In genomic region chr5:128538249-128539037, GRCh38 we compare ENCODE assay signal across 9 cellular contexts. TPM values are rescaled to one million over a fixed set of nuclear protein-coding genes. Genes with fewer than 3 reads are reported as not detected.
DNase-seq lines count a peak whose midpoint lies in the region; ATAC-seq and TF ChIP-seq lines count a peak whose summit lies in the region.
"Had no signal": no experiment of that assay in that cellular context is flagged by ENCODE, and none has a peak within 500 bp of the region (broad histone marks: within the 10 kb centered on the region; RNA-seq: fewer than 3 reads in every experiment).

No MANE protein-coding gene starts in this region.

- peaks cover 2% of the 10 kb centered on the region; the same call in 1 of the 2 replicates for H3K4me1 ChIP-seq in iPS DF 6.9 (ENCODE audit: control insufficient read depth, insufficient read depth, low read length)

- POLR2A ChIA-PET in WTC11 (lab: Charles Lee): interaction anchor here (0.7 to 1.0 kb wide), 2 partner anchors 26 to 455 kb away, joined by 3 read pairs; no protein-coding TSS in a partner anchor

- DNase-seq in NCI-H524 (lab: John Stamatoyannopoulos, UW): peak; percentile 68 to 69
- no peak for DNase-seq in NCI-H524 treated with DMSO at 0.1 percent for 48 hours (lab: John Stamatoyannopoulos, UW)
- peak; percentile 84 for DNase-seq in WTC11 (ENCODE audit: low spot score)
- peak; percentile 50 for DNase-seq in iPS DF 6.9 (ENCODE audit: low read depth, low spot score)
- peak; percentile 68 for DNase-seq in skeletal muscle cell (ENCODE audit: low read depth)
- DNase-seq in SIG-M5 (lab: John Stamatoyannopoulos, UW): no peak
- no peak for DNase-seq in SHP77 (lab: John Stamatoyannopoulos, UW)

- ATAC-seq in WTC11 (peak; percentile 71), GM19455 (IDR thresholded peaks at IDR 0.05; ENCODE audit: unreplicated experiment) (no peak)
- ATAC-seq: CD8-positive, alpha-beta T cell had no signal

- H3K4me3 ChIP-seq in iPS DF 6.9 (ENCODE audit: low read length) (peak overlapping the region; percentile 68; the same call in 1 of the 2 replicates), skeletal muscle cell (ENCODE audit: low read depth, low read length) (peak overlapping the region; percentile 79)

- no peak overlapping the region for H3K27ac Mint-ChIP-seq in WTC11
- H3K27ac Mint-ChIP-seq: CD8-positive, alpha-beta T cell had no signal

- H3K9me3 Mint-ChIP-seq in WTC11: peaks cover 5% of the 10 kb centered on the region

- H3K36me3 ChIP-seq in iPS DF 6.9 (ENCODE audit: control insufficient read depth, insufficient read depth, low read length): no peaks in the 10 kb centered on the region

- H3K27me3 Mint-ChIP-seq in WTC11 (ENCODE audit: low read depth): peaks cover 50% of the 10 kb centered on the region

- no peaks in the 10 kb centered on the region for H3K9me3 ChIP-seq in iPS DF 6.9 (ENCODE audit: control insufficient read depth, insufficient read depth, low read length)

- no CpG with 5 or more reads among the region's 65 CpGs for WGBS in iPS DF 6.9 (ENCODE audit: insufficient coverage, insufficient read length)

- H3K4me1 Mint-ChIP-seq in WTC11: peaks cover 19% of the 10 kb centered on the region

- no peak overlapping the region for H3K27ac ChIP-seq in iPS DF 6.9 (ENCODE audit: low read length)

- CTCF ChIA-PET in WTC11 (lab: Charles Lee): interaction anchor here (1.4 kb wide), 2 partner anchors 8 to 136 kb away, joined by 3 read pairs; no protein-coding TSS in a partner anchor

- H3K27me3 ChIP-seq in iPS DF 6.9 (ENCODE audit: control insufficient read depth, insufficient read depth, low read length): peaks cover 16% of the 10 kb centered on the region; the same call in 1 of the 2 replicates

- TF ChIP-seq CTCF in WTC11 (IDR thresholded peaks at IDR 0.05): no peak

- peaks cover 9% of the 10 kb centered on the region; the same call in 1 of the 2 replicates for H3K36me3 Mint-ChIP-seq in WTC11
- H3K36me3 Mint-ChIP-seq: CD8-positive, alpha-beta T cell had no signal

- peak overlapping the region; percentile 74 for H3K4me3 Mint-ChIP-seq in WTC11
- H3K4me3 Mint-ChIP-seq: CD8-positive, alpha-beta T cell had no signal

TF ChIP-seq in WTC11, 78 proteins besides CTCF, POLR2A, EP300 and RAD21:
- TF ChIP-seq ZNF263 (CRISPR knock-in tag; IDR thresholded peaks at IDR 0.05; ENCODE audit: low read depth) (0 out of 2 replicates have a peak, but pooled peaks have one; percentile 3), NFYB (CRISPR knock-in tag; conservative IDR thresholded peaks at IDR 0.05; ENCODE audit: low read depth) (no peak), MAX (CRISPR knock-in tag; IDR thresholded peaks at IDR 0.05) (peak; percentile 33; the same call in 1 of the 2 replicates), SOX15 (CRISPR knock-in tag; IDR thresholded peaks at IDR 0.05) (no peak), ZMAT4 (CRISPR knock-in tag; IDR thresholded peaks at IDR 0.05) (no peak), FOXK1 (CRISPR knock-in tag; IDR thresholded peaks at IDR 0.05) (peak; percentile 39; the same call in 1 of the 2 replicates), ZNF121 (CRISPR knock-in tag; IDR thresholded peaks at IDR 0.05) (peak; percentile 60; the same call in 1 of the 2 replicates), SMAD4 (CRISPR knock-in tag; IDR thresholded peaks at IDR 0.05) (0 out of 2 replicates have a peak, but pooled peaks have one; percentile 73), USF1 (CRISPR knock-in tag; IDR thresholded peaks at IDR 0.05) (0 out of 2 replicates have a peak, but pooled peaks have one; percentile 12), HMGA2 (CRISPR knock-in tag; IDR thresholded peaks at IDR 0.05) (peak; percentile 17; the same call in 1 of the 2 replicates), AFF4 (CRISPR knock-in tag; IDR thresholded peaks at IDR 0.05; ENCODE audit: borderline replicate concordance) (0 out of 2 replicates have a peak, but pooled peaks have one; percentile 36)
- TF ChIP-seq, protein P1, sequence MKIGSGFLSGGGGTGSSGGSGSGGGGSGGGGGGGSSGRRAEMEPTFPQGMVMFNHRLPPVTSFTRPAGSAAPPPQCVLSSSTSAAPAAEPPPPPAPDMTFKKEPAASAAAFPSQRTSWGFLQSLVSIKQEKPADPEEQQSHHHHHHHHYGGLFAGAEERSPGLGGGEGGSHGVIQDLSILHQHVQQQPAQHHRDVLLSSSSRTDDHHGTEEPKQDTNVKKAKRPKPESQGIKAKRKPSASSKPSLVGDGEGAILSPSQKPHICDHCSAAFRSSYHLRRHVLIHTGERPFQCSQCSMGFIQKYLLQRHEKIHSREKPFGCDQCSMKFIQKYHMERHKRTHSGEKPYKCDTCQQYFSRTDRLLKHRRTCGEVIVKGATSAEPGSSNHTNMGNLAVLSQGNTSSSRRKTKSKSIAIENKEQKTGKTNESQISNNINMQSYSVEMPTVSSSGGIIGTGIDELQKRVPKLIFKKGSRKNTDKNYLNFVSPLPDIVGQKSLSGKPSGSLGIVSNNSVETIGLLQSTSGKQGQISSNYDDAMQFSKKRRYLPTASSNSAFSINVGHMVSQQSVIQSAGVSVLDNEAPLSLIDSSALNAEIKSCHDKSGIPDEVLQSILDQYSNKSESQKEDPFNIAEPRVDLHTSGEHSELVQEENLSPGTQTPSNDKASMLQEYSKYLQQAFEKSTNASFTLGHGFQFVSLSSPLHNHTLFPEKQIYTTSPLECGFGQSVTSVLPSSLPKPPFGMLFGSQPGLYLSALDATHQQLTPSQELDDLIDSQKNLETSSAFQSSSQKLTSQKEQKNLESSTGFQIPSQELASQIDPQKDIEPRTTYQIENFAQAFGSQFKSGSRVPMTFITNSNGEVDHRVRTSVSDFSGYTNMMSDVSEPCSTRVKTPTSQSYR (CRISPR knock-in tag; IDR thresholded peaks at IDR 0.05): peak; percentile 93
TF ChIP-seq in WTC11: peak in this region for 9.

RNA-seq across cellular contexts. Expression of gene FBN2, which starts 0.4 kb away (rescaled TPM):
- 47.1 to 56.7 TPM (median 48.0 TPM) in 3 replicates for total RNA-seq in WTC11 (2021)
- total RNA-seq: CD8-positive, alpha-beta T cell had no signal

Comparison
In these comparisons a context has a peak if more than half of its experiments do, and no peak if none do; other contexts are left out.
1. DNase-seq: peak in NCI-H524 (2 of 2), WTC11 (single experiment), iPS DF 6.9 (single experiment) and skeletal muscle cell (single experiment); none in NCI-H524 treated with DMSO at 0.1 percent for 48 hours (single experiment), SIG-M5 (single experiment) and SHP77 (0 of 2).